Comparison of ENCODE assay signal across 15 cellular contexts in genomic region chr11:89659414-89659813, GRCh38. TPM values are rescaled to one million over a fixed set of nuclear protein-coding genes. Genes with fewer than 3 reads are reported as not detected.
"Had no signal": no experiment of that assay in that cellular context is flagged by ENCODE, and none has a peak within 500 bp of the region (broad histone marks: within the 10 kb centered on the region; RNA-seq: fewer than 3 reads in every experiment).

No MANE protein-coding gene starts in this region.

RNA-seq across cellular contexts. Expression of gene TRIM77, which starts 50.7 kb away (rescaled TPM):
- total RNA-seq: stomach, subcutaneous adipose tissue, suprapubic skin, temporal lobe, thoracic aorta, thyroid gland, tibial nerve, transverse colon, upper lobe of left lung, upper lobe of right lung, ureter, urinary bladder, uterus, vagina had no signal
- polyA plus RNA-seq: stomach, thymus, urinary bladder had no signal
